8 cellular contexts compared by ENCODE assay signal in genomic region chr4:24686866-24687672, GRCh38.
A peak's percentile ranks its signal among the peaks of the same experiment; 100 is the strongest.
DNase-seq lines count a peak whose midpoint lies in the region; ATAC-seq and TF ChIP-seq lines count a peak whose summit lies in the region.

No MANE protein-coding gene starts in this region.

- H3K4me2 ChIP-seq in GM23248 (ENCODE audit: unreplicated experiment), result no peak overlapping the region

- H3K9me3 Mint-ChIP-seq in endodermal cell, result no peaks in the 10 kb centered on the region

- H3K4me3 ChIP-seq in endodermal cell (ENCODE audit: low read length) (no peak overlapping the region), psoas muscle (no peak overlapping the region), GM23248 (no peak overlapping the region)

- DNase-seq in GM13976 (ENCODE audit: low spot score), result no peak
- peak; percentile 34 for DNase-seq in LoVo (ENCODE audit: low spot score)
- DNase-seq in endodermal cell, result peak; percentile 87
- no peak for DNase-seq in psoas muscle
- no peak for DNase-seq in NCI-H1105 treated with DMSO at 0.1 percent for 48 hours (lab: John Stamatoyannopoulos, UW)
- no peak for DNase-seq in GM23248

- H3K27ac Mint-ChIP-seq in endodermal cell, result no peak overlapping the region

- H3K27ac ChIP-seq in endodermal cell (ENCODE audit: low read depth, low read length) (no peak overlapping the region), psoas muscle (no peak overlapping the region), GM23248 (no peak overlapping the region)

- 51 to 63% methylated on average over 9 to 13 of the region's 13 CpGs for WGBS in endodermal cell (ENCODE audit: insufficient coverage in 1 of 2, insufficient read length in 1 of 2), 2 experiments
- 47 to 64% (median 49%) methylated on average over 13 of the region's 13 CpGs for WGBS in psoas muscle, 3 donors
- WGBS in GM23248 (ENCODE audit: low coverage in 1 of 2, low lambda C conversion rate in 2 of 2, missing lambda C conversion rate in 2 of 2), 2 experiments, result 65 to 68% methylated on average over 13 of the region's 13 CpGs

- H4K20me1 ChIP-seq in GM23248 (ENCODE audit: insufficient read depth), result no peaks in the 10 kb centered on the region

- ATAC-seq in psoas muscle, result peak in 2 of 4 donors; percentile 37 to 46
- ATAC-seq in GM18505 (IDR thresholded peaks at IDR 0.05; ENCODE audit: unreplicated experiment), result no peak
- no peak for ATAC-seq in GM21576 (IDR thresholded peaks at IDR 0.05; ENCODE audit: unreplicated experiment)

- intact Hi-C loops in psoas muscle (cut with DNase I), result no loop called here

- H2AFZ ChIP-seq in GM23248, result no peak overlapping the region

- H3K4me1 ChIP-seq in endodermal cell (ENCODE audit: control insufficient read depth, insufficient read depth, low read length) (no peaks in the 10 kb centered on the region), psoas muscle (no peaks in the 10 kb centered on the region), GM23248 (ENCODE audit: insufficient read depth) (0 out of 2 replicates have a peak, but pooled peaks cover 5% of the 10 kb centered on the region)

- H3K4me1 Mint-ChIP-seq in endodermal cell, result peaks cover 13% of the 10 kb centered on the region

- H3K36me3 Mint-ChIP-seq in endodermal cell (ENCODE audit: low read depth), result no peaks in the 10 kb centered on the region

- peak; percentile 23 for TF ChIP-seq CTCF in GM13976 (IDR thresholded peaks at IDR 0.05; ENCODE audit: borderline replicate concordance, control extremely low read depth, extremely low read depth, insufficient read depth, missing control alignments)
- TF ChIP-seq CTCF in endodermal cell (conservative IDR thresholded peaks at IDR 0.05), result peak; percentile 98
- TF ChIP-seq CTCF in psoas muscle (IDR thresholded peaks at IDR 0.05), result peak; percentile 25

- H3K27me3 Mint-ChIP-seq in endodermal cell (ENCODE audit: insufficient read depth), result peaks cover 14% of the 10 kb centered on the region

- H3K36me3 ChIP-seq in endodermal cell (ENCODE audit: control insufficient read depth, insufficient read depth, low read length) (no peaks in the 10 kb centered on the region), psoas muscle (ENCODE audit: insufficient read depth in 1 of 2, low read depth in 1 of 2) (no peaks in the 10 kb centered on the region), GM23248 (ENCODE audit: low read depth) (no peaks in the 10 kb centered on the region)

- H3K27me3 ChIP-seq in endodermal cell (ENCODE audit: control insufficient read depth, insufficient read depth, low read length, poor library complexity, severe bottlenecking) (no peaks in the 10 kb centered on the region), psoas muscle (ENCODE audit: insufficient read depth in 3 of 3, low read length in 2 of 3) (no peaks in the 10 kb centered on the region), GM23248 (replicated peaks; ENCODE audit: insufficient read depth) (no peaks in the 10 kb centered on the region)

- no peak overlapping the region for H3K9ac ChIP-seq in endodermal cell (ENCODE audit: extremely low read depth, low read length, poor library complexity, severe bottlenecking)
- no peak overlapping the region for H3K9ac ChIP-seq in GM23248

- in situ Hi-C loops in GM13976 (cut with MboI; ENCODE audit: low sequenced_read_pairs, unreplicated experiment), result no loop called here
- in situ Hi-C loops in GM23248 (cut with MboI), result no loop called here

- no peaks in the 10 kb centered on the region for H3F3A ChIP-seq in GM23248 (ENCODE audit: insufficient read depth)

- H3K9me3 ChIP-seq in endodermal cell (ENCODE audit: control insufficient read depth, low read length), result no peaks in the 10 kb centered on the region
- H3K9me3 ChIP-seq in psoas muscle, result no peaks in the 10 kb centered on the region
- no peaks in the 10 kb centered on the region for H3K9me3 ChIP-seq in GM23248 (ENCODE audit: low read depth)

- H3K79me2 ChIP-seq in GM23248 (ENCODE audit: insufficient read depth), result no peaks in the 10 kb centered on the region

- H3K9me2 ChIP-seq in GM23248 (ENCODE audit: insufficient read depth), result no peaks in the 10 kb centered on the region

- no peak overlapping the region for H3K4me3 Mint-ChIP-seq in endodermal cell

- TF ChIP-seq POLR2A in GM18505 (IDR thresholded peaks at IDR 0.05; ENCODE audit: borderline replicate concordance, extremely low read depth, insufficient read depth, insufficient read length), result no peak

Comparison
In these comparisons a context has a peak if more than half of its experiments do, and no peak if none do; other contexts are left out.
1. DNase-seq: peak in LoVo (single experiment) and endodermal cell (single experiment); none in GM13976 (single experiment), psoas muscle (0 of 2), NCI-H1105 treated with DMSO at 0.1 percent for 48 hours (single experiment) and GM23248 (single experiment).
2. CTCF ChIP-seq: peak in every context shown above with its lines; median percentile 98 in endodermal cell; 25 in psoas muscle; 23 in GM13976.